1 cellular context compared by ENCODE assay signal in genomic region chr11:130002846-130003716, GRCh38.
TF ChIP-seq lines count a peak whose summit lies in the region.

No MANE protein-coding gene starts in this region.

TF ChIP-seq in HEK293, 187 proteins besides CTCF, POLR2A, EP300 and RAD21 (continued from another document and continues in another):
- TF ChIP-seq ZBTB48 (tag by site-specific recombination; IDR thresholded peaks at IDR 0.05) (peak; percentile 30; the same call in 1 of the 2 replicates), ZBTB49 (tag by site-specific recombination; IDR thresholded peaks at IDR 0.05; ENCODE audit: low read depth) (no peak), ZNF274 (IDR thresholded peaks at IDR 0.05; ENCODE audit: low read length) (no peak), ZNF274 (tag by site-specific recombination; IDR thresholded peaks at IDR 0.05; ENCODE audit: borderline replicate concordance) (no peak), KLF10 (tag by site-specific recombination; IDR thresholded peaks at IDR 0.05) (peak; percentile 98), AEBP2 (tag by site-specific recombination; IDR thresholded peaks at IDR 0.05; ENCODE audit: borderline replicate concordance) (no peak), ZNF529 (tag by site-specific recombination; IDR thresholded peaks at IDR 0.05; ENCODE audit: insufficient replicate concordance) (no peak), ZNF416 (tag by site-specific recombination; IDR thresholded peaks at IDR 0.05) (no peak), ZNF433 (tag by site-specific recombination; IDR thresholded peaks at IDR 0.05; ENCODE audit: low read depth) (no peak), ZNF324 (tag by site-specific recombination; IDR thresholded peaks at IDR 0.05) (no peak; the same call in 1 of the 2 replicates), GLIS1 (tag by site-specific recombination; IDR thresholded peaks at IDR 0.05) (0 out of 2 replicates have a peak, but pooled peaks have one; percentile 19), ZNF664 (tag by site-specific recombination; IDR thresholded peaks at IDR 0.05) (no peak), ZNF777 (tag by site-specific recombination; IDR thresholded peaks at IDR 0.05; ENCODE audit: borderline replicate concordance) (no peak), ZBTB20 (tag by site-specific recombination; IDR thresholded peaks at IDR 0.05) (no peak), WT1 (tag by site-specific recombination; IDR thresholded peaks at IDR 0.05) (peak; percentile 91), EGR2 (tag by site-specific recombination; IDR thresholded peaks at IDR 0.05; ENCODE audit: low read depth) (0 out of 2 replicates have a peak, but pooled peaks have one; percentile 5), ZNF362 (tag by site-specific recombination; IDR thresholded peaks at IDR 0.05) (no peak), ZNF639 (tag by site-specific recombination; IDR thresholded peaks at IDR 0.05) (no peak), ZNF626 (tag by site-specific recombination; IDR thresholded peaks at IDR 0.05) (no peak), ZNF768 (tag by site-specific recombination; IDR thresholded peaks at IDR 0.05) (no peak), ZIC2 (tag by site-specific recombination; IDR thresholded peaks at IDR 0.05) (peak; percentile 85), ZNF266 (tag by site-specific recombination; IDR thresholded peaks at IDR 0.05; ENCODE audit: low read depth) (no peak), ZNF530 (tag by site-specific recombination; IDR thresholded peaks at IDR 0.05; ENCODE audit: low read depth) (no peak), OSR2 (tag by site-specific recombination; IDR thresholded peaks at IDR 0.05) (0 out of 2 replicates have a peak, but pooled peaks have one; percentile 14), ZNF2 (tag by site-specific recombination; IDR thresholded peaks at IDR 0.05) (no peak), SCRT1 (tag by site-specific recombination; IDR thresholded peaks at IDR 0.05; ENCODE audit: borderline replicate concordance) (no peak), ZNF555 (tag by site-specific recombination; conservative IDR thresholded peaks at IDR 0.05) (no peak), RBAK (tag by site-specific recombination; IDR thresholded peaks at IDR 0.05) (no peak), ZNF169 (tag by site-specific recombination; IDR thresholded peaks at IDR 0.05) (no peak), ZNF645 (tag by site-specific recombination; IDR thresholded peaks at IDR 0.05) (no peak), SCRT2 (tag by site-specific recombination; IDR thresholded peaks at IDR 0.05) (no peak), ZNF677 (tag by site-specific recombination; IDR thresholded peaks at IDR 0.05) (no peak), ZNF214 (tag by site-specific recombination; IDR thresholded peaks at IDR 0.05; ENCODE audit: borderline replicate concordance) (no peak), ZBTB7A (tag by site-specific recombination; IDR thresholded peaks at IDR 0.05; ENCODE audit: low read depth) (no peak), ZNF544 (tag by site-specific recombination; IDR thresholded peaks at IDR 0.05) (no peak), BCL11B (tag by site-specific recombination; IDR thresholded peaks at IDR 0.05; ENCODE audit: low read depth) (peak; percentile 79; the same call in 1 of the 2 replicates), ZNF776 (tag by site-specific recombination; IDR thresholded peaks at IDR 0.05; ENCODE audit: borderline replicate concordance) (no peak), ZNF132 (tag by site-specific recombination; IDR thresholded peaks at IDR 0.05; ENCODE audit: borderline replicate concordance) (no peak), ZNF600 (tag by site-specific recombination; IDR thresholded peaks at IDR 0.05) (no peak), ZNF24 (tag by site-specific recombination; IDR thresholded peaks at IDR 0.05) (0 out of 2 replicates have a peak, but pooled peaks have one; percentile 2), ZFP37 (tag by site-specific recombination; IDR thresholded peaks at IDR 0.05) (no peak), ZNF596 (tag by site-specific recombination; IDR thresholded peaks at IDR 0.05) (peak; percentile 76)
- TF ChIP-seq, protein P1, sequence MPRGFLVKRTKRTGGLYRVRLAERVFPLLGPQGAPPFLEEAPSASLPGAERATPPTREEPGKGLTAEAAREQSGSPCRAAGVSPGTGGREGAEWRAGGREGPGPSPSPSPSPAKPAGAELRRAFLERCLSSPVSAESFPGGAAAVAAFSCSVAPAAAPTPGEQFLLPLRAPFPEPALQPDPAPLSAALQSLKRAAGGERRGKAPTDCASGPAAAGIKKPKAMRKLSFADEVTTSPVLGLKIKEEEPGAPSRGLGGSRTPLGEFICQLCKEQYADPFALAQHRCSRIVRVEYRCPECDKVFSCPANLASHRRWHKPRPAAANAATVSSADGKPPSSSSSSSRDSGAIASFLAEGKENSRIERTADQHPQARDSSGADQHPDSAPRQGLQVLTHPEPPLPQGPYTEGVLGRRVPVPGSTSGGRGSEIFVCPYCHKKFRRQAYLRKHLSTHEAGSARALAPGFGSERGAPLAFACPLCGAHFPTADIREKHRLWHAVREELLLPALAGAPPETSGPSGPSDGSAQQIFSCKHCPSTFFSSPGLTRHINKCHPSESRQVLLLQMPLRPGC (tag by site-specific recombination; IDR thresholded peaks at IDR 0.05) = no peak
- TF ChIP-seq, protein P2, sequence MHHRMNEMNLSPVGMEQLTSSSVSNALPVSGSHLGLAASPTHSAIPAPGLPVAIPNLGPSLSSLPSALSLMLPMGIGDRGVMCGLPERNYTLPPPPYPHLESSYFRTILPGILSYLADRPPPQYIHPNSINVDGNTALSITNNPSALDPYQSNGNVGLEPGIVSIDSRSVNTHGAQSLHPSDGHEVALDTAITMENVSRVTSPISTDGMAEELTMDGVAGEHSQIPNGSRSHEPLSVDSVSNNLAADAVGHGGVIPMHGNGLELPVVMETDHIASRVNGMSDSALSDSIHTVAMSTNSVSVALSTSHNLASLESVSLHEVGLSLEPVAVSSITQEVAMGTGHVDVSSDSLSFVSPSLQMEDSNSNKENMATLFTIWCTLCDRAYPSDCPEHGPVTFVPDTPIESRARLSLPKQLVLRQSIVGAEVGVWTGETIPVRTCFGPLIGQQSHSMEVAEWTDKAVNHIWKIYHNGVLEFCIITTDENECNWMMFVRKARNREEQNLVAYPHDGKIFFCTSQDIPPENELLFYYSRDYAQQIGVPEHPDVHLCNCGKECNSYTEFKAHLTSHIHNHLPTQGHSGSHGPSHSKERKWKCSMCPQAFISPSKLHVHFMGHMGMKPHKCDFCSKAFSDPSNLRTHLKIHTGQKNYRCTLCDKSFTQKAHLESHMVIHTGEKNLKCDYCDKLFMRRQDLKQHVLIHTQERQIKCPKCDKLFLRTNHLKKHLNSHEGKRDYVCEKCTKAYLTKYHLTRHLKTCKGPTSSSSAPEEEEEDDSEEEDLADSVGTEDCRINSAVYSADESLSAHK (tag by site-specific recombination; IDR thresholded peaks at IDR 0.05) = peak; percentile 49; the same call in 1 of the 2 replicates
- TF ChIP-seq, protein P3, sequence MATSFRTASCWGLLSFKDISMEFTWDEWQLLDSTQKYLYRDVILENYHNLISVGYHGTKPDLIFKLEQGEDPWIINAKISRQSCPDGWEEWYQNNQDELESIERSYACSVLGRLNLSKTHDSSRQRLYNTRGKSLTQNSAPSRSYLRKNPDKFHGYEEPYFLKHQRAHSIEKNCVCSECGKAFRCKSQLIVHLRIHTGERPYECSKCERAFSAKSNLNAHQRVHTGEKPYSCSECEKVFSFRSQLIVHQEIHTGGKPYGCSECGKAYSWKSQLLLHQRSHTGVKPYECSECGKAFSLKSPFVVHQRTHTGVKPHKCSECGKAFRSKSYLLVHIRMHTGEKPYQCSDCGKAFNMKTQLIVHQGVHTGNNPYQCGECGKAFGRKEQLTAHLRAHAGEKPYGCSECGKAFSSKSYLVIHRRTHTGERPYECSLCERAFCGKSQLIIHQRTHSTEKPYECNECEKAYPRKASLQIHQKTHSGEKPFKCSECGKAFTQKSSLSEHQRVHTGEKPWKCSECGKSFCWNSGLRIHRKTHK (tag by site-specific recombination; IDR thresholded peaks at IDR 0.05) = no peak
- TF ChIP-seq, protein P4, sequence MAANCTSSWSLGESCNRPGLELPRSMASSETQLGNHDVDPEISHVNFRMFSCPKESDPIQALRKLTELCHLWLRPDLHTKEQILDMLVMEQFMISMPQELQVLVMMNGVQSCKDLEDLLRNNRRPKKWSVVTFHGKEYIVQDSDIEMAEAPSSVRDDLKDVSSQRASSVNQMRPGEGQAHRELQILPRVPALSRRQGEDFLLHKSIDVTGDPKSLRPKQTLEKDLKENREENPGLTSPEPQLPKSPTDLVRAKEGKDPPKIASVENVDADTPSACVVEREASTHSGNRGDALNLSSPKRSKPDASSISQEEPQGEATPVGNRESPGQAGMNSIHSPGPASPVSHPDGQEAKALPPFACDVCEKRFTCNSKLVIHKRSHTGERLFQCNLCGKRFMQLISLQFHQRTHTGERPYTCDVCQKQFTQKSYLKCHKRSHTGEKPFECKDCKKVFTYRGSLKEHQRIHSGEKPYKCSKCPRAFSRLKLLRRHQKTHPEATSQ (tag by site-specific recombination; IDR thresholded peaks at IDR 0.05) = no peak
- TF ChIP-seq, protein P5, sequence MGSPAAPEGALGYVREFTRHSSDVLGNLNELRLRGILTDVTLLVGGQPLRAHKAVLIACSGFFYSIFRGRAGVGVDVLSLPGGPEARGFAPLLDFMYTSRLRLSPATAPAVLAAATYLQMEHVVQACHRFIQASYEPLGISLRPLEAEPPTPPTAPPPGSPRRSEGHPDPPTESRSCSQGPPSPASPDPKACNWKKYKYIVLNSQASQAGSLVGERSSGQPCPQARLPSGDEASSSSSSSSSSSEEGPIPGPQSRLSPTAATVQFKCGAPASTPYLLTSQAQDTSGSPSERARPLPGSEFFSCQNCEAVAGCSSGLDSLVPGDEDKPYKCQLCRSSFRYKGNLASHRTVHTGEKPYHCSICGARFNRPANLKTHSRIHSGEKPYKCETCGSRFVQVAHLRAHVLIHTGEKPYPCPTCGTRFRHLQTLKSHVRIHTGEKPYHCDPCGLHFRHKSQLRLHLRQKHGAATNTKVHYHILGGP (tag by site-specific recombination; IDR thresholded peaks at IDR 0.05) = no peak
- TF ChIP-seq, protein P6, sequence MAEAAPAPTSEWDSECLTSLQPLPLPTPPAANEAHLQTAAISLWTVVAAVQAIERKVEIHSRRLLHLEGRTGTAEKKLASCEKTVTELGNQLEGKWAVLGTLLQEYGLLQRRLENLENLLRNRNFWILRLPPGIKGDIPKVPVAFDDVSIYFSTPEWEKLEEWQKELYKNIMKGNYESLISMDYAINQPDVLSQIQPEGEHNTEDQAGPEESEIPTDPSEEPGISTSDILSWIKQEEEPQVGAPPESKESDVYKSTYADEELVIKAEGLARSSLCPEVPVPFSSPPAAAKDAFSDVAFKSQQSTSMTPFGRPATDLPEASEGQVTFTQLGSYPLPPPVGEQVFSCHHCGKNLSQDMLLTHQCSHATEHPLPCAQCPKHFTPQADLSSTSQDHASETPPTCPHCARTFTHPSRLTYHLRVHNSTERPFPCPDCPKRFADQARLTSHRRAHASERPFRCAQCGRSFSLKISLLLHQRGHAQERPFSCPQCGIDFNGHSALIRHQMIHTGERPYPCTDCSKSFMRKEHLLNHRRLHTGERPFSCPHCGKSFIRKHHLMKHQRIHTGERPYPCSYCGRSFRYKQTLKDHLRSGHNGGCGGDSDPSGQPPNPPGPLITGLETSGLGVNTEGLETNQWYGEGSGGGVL (tag by site-specific recombination; IDR thresholded peaks at IDR 0.05) = no peak; the same call in 1 of the 2 replicates
